8 cellular contexts compared by ENCODE assay signal in genomic region chr1:97849350-97850339, GRCh38.
DNase-seq lines count a peak whose midpoint lies in the region; ATAC-seq and TF ChIP-seq lines count a peak whose summit lies in the region.

No MANE protein-coding gene starts in this region.

- H3K27ac ChIP-seq in SK-N-SH (ENCODE audit: low read depth in 2 of 2, low read length in 1 of 2) (peak overlapping the region; percentile 67 to 72; a peak in 3 of 4 replicates), body of pancreas (no peak overlapping the region)

- H3K27ac Mint-ChIP-seq in type B pancreatic cell: no peak overlapping the region

- 70% methylated on average over 4 of the region's 4 CpGs for WGBS in SK-N-SH (ENCODE audit: low lambda C conversion rate)
- 63 to 78% methylated on average over 4 of the region's 4 CpGs for WGBS in body of pancreas, 2 donors

- no peak for TF ChIP-seq RAD21 in SK-N-SH (IDR thresholded peaks at IDR 0.05; ENCODE audit: low read length)

- H4K20me1 ChIP-seq in SK-N-SH (ENCODE audit: insufficient read depth): no peaks in the 10 kb centered on the region

- H2AFZ ChIP-seq in SK-N-SH (ENCODE audit: low read depth): no peak overlapping the region

- TF ChIP-seq EP300 in SK-N-SH (IDR thresholded peaks at IDR 0.05; ENCODE audit: borderline replicate concordance in 1 of 2, low read depth in 1 of 2, low read length in 1 of 2): peak in 1 of 2 experiments; percentile 62; a peak in 2 of 4 replicates

- POLR2A ChIA-PET in SK-N-SH (lab: Yijun Ruan, JAX): interaction anchor here (1.0 kb wide), 1 partner anchor 71 kb away, joined by 3 read pairs; the partner anchor contains the start of gene DPYD

- CTCF ChIA-PET in SK-N-SH (lab: Yijun Ruan, JAX): interaction anchor here (0.7 kb wide), 1 partner anchor 672 kb away, joined by 3 read pairs; no protein-coding TSS in a partner anchor

- H3F3A ChIP-seq in SK-N-SH (replicated peaks; ENCODE audit: insufficient read depth): peaks cover 23% of the 10 kb centered on the region

- TF ChIP-seq CTCF in SK-N-SH (IDR thresholded peaks at IDR 0.05): no peak
- no peak for TF ChIP-seq CTCF in body of pancreas (IDR thresholded peaks at IDR 0.05)
- no peak for TF ChIP-seq CTCF in type B pancreatic cell (conservative IDR thresholded peaks at IDR 0.05)

- ATAC-seq in HG03175 (IDR thresholded peaks at IDR 0.05; ENCODE audit: unreplicated experiment): peak; percentile 36
- ATAC-seq in left ventricle myocardium superior: peak; percentile 76
- no peak for ATAC-seq in body of pancreas

- no peak overlapping the region for H3K4me3 Mint-ChIP-seq in type B pancreatic cell

- H3K9me3 Mint-ChIP-seq in type B pancreatic cell: no peaks in the 10 kb centered on the region

- H3K9me3 ChIP-seq in SK-N-SH (no peaks in the 10 kb centered on the region), body of pancreas (no peaks in the 10 kb centered on the region)

- no peaks in the 10 kb centered on the region for H3K27me3 Mint-ChIP-seq in type B pancreatic cell

- H3K4me3 ChIP-seq in SK-N-SH (ENCODE audit: low read depth in 2 of 2, low read length in 1 of 2) (no peak overlapping the region), body of pancreas (no peak overlapping the region)

- H3K79me2 ChIP-seq in SK-N-SH (ENCODE audit: insufficient read depth): peaks cover 80% of the 10 kb centered on the region

- H3K36me3 ChIP-seq in SK-N-SH (replicated peaks in 1 of 2; ENCODE audit: control insufficient read depth in 1 of 2, insufficient read depth in 2 of 2, low read length in 1 of 2) (peaks cover 5 to 32% of the 10 kb centered on the region in 2 experiments), body of pancreas (replicated peaks in 1 of 2; ENCODE audit: insufficient read depth in 1 of 2, low read depth in 2 of 2) (no peaks in the 10 kb centered on the region)

- DNase-seq in NCI-H510A treated with DMSO at 0.1 percent for 48 hours (lab: John Stamatoyannopoulos, UW): peak; percentile 16
- no peak for DNase-seq in NCI-H510A (lab: John Stamatoyannopoulos, UW)
- no peak for DNase-seq in SK-N-SH
- no peak for DNase-seq in left ventricle myocardium superior
- DNase-seq in body of pancreas: no peak
- DNase-seq in stimulated activated CD4-positive, alpha-beta T cell treated with anti-CD3 and anti-CD28 coated beads, Interleukin-15, amount 100 ng/mL, for 24 hours: no peak
- no peak for DNase-seq in type B pancreatic cell (ENCODE audit: extremely low spot score, unreplicated experiment)

- intact Hi-C loops in left ventricle myocardium superior (cut with micrococcal nuclease) (no loop called here), body of pancreas (cut with DNase I) (no loop called here)

- peaks cover 3 to 18% of the 10 kb centered on the region in 2 experiments; a peak in 2 of 4 replicates for H3K4me1 ChIP-seq in SK-N-SH (ENCODE audit: control insufficient read depth in 1 of 2, insufficient read depth in 2 of 2, low read depth in 1 of 2, low read length in 1 of 2)
- no peaks in the 10 kb centered on the region for H3K4me1 ChIP-seq in body of pancreas

- H3K4me2 ChIP-seq in SK-N-SH: peak overlapping the region; percentile 30; the same call in 1 of the 2 replicates

- no peaks in the 10 kb centered on the region for H3K9me2 ChIP-seq in SK-N-SH

- H3K27me3 ChIP-seq in SK-N-SH (ENCODE audit: insufficient read depth) (no peaks in the 10 kb centered on the region), body of pancreas (no peaks in the 10 kb centered on the region)

- no peaks in the 10 kb centered on the region for H3K4me1 Mint-ChIP-seq in type B pancreatic cell (ENCODE audit: unreplicated experiment)

- TF ChIP-seq POLR2A in body of pancreas (IDR thresholded peaks at IDR 0.05): no peak

- H3K36me3 Mint-ChIP-seq in type B pancreatic cell: no peaks in the 10 kb centered on the region

- H3K9ac ChIP-seq in SK-N-SH: no peak overlapping the region

TF ChIP-seq in SK-N-SH, 30 proteins besides CTCF, POLR2A, EP300 and RAD21 (continues in another document):
- no peak for TF ChIP-seq SMC3 (IDR thresholded peaks at IDR 0.05; ENCODE audit: low read depth, low read length)
- TF ChIP-seq PBX3 (IDR thresholded peaks at IDR 0.05): peak; percentile 76
- no peak; the same call in 1 of the 2 replicates for TF ChIP-seq MEF2A (IDR thresholded peaks at IDR 0.05; ENCODE audit: borderline replicate concordance, low read depth)
- no peak for TF ChIP-seq SIN3A (IDR thresholded peaks at IDR 0.05; ENCODE audit: borderline replicate concordance, low read depth, low read length)
- no peak for TF ChIP-seq IRF3 (IDR thresholded peaks at IDR 0.05; ENCODE audit: low read depth, low read length)
- TF ChIP-seq EZH2phosphoT487 (IDR thresholded peaks at IDR 0.05; ENCODE audit: borderline replicate concordance, low read depth): no peak
- TF ChIP-seq CHD2 (IDR thresholded peaks at IDR 0.05; ENCODE audit: low read length, partially characterized antibody): no peak
- no peak for TF ChIP-seq RXRA (IDR thresholded peaks at IDR 0.05; ENCODE audit: borderline replicate concordance, low read depth)
- no peak for TF ChIP-seq FOXJ3 (CRISPR knock-in tag; IDR thresholded peaks at IDR 0.05)
- no peak for TF ChIP-seq USF1 (IDR thresholded peaks at IDR 0.05; ENCODE audit: borderline replicate concordance, low read depth)
- TF ChIP-seq TEAD4 (IDR thresholded peaks at IDR 0.05; ENCODE audit: borderline replicate concordance, insufficient read depth): 0 out of 2 replicates have a peak, but pooled peaks have one; percentile 35
- TF ChIP-seq MXI1 (IDR thresholded peaks at IDR 0.05; ENCODE audit: low read depth, low read length): no peak
- TF ChIP-seq GATA2 (CRISPR knock-in tag; IDR thresholded peaks at IDR 0.05): no peak
- TF ChIP-seq NRF1 (IDR thresholded peaks at IDR 0.05; ENCODE audit: low read depth, low read length): no peak
- peak; percentile 87 for TF ChIP-seq FOSL2 (IDR thresholded peaks at IDR 0.05; ENCODE audit: borderline replicate concordance, low read depth)
- TF ChIP-seq FOXM1 (IDR thresholded peaks at IDR 0.05; ENCODE audit: low read depth): no peak
- no peak for TF ChIP-seq USF2 (IDR thresholded peaks at IDR 0.05; ENCODE audit: borderline replicate concordance, low read depth, low read length)
- TF ChIP-seq ELF1 (IDR thresholded peaks at IDR 0.05): no peak
- no peak for TF ChIP-seq ZBTB33 (IDR thresholded peaks at IDR 0.05; ENCODE audit: borderline replicate concordance, low read depth)
- TF ChIP-seq TAF1 (IDR thresholded peaks at IDR 0.05; ENCODE audit: borderline replicate concordance, low read depth, low read length): no peak
- TF ChIP-seq YY1 (IDR thresholded peaks at IDR 0.05; ENCODE audit: low read depth): no peak
- no peak for TF ChIP-seq POLR2AphosphoS5 (IDR thresholded peaks at IDR 0.05; ENCODE audit: low read depth, low read length)
- no peak for TF ChIP-seq RCOR1 (IDR thresholded peaks at IDR 0.05; ENCODE audit: low read length)
- peak; percentile 86 for TF ChIP-seq JUND (IDR thresholded peaks at IDR 0.05)
- no peak; the same call in 1 of the 2 replicates for TF ChIP-seq GABPA (IDR thresholded peaks at IDR 0.05; ENCODE audit: low read depth)

Comparison
In these comparisons a context has a peak if more than half of its experiments do, and no peak if none do; other contexts are left out.
1. H3K27ac ChIP-seq: peak in SK-N-SH (2 of 2); none in body of pancreas (0 of 4).